17 cellular contexts compared by ENCODE assay signal in genomic region chr12:39617887-39618286, GRCh38. TPM values are rescaled to one million over a fixed set of nuclear protein-coding genes. Genes with fewer than 3 reads are reported as not detected.
DNase-seq lines count a peak whose midpoint lies in the region; ATAC-seq and TF ChIP-seq lines count a peak whose summit lies in the region.
"Had no signal": no experiment of that assay in that cellular context is flagged by ENCODE, and none has a peak within 500 bp of the region (broad histone marks: within the 10 kb centered on the region; RNA-seq: fewer than 3 reads in every experiment).

No MANE protein-coding gene starts in this region.

- no peak overlapping the region for H3K9ac ChIP-seq in stomach smooth muscle (ENCODE audit: low read length in 2 of 2)

- H3K27me3 Mint-ChIP-seq in activated T-cell treated with anti-CD3 and anti-CD28 coated beads, Interleukin-2, amount 50 U/mL, for 24 hours = no peaks in the 10 kb centered on the region
- H3K27me3 Mint-ChIP-seq in activated T-cell treated with anti-CD3 and anti-CD28 coated beads, Interleukin-2, amount 50 U/mL, for 4 hours (ENCODE audit: low read depth) = no peaks in the 10 kb centered on the region

- no peak for ATAC-seq in activated T-cell treated with anti-CD3 and anti-CD28 coated beads, Interleukin-2, amount 50 U/mL, for 4 hours
- peak; percentile 18 for ATAC-seq in HG02885 (IDR thresholded peaks at IDR 0.05; ENCODE audit: poor library complexity, unreplicated experiment)
- ATAC-seq in upper lobe of left lung (ENCODE audit: low FRiP score in 2 of 2) = no peak
- no peak for ATAC-seq in GM19452 (IDR thresholded peaks at IDR 0.05; ENCODE audit: unreplicated experiment)
- ATAC-seq: A549 had no signal

- no peaks in the 10 kb centered on the region for H3K9me3 Mint-ChIP-seq in activated T-cell treated with anti-CD3 and anti-CD28 coated beads, Interleukin-2, amount 50 U/mL, for 24 hours
- no peaks in the 10 kb centered on the region for H3K9me3 Mint-ChIP-seq in activated T-cell treated with anti-CD3 and anti-CD28 coated beads, Interleukin-2, amount 50 U/mL, for 4 hours

- no peak for TF ChIP-seq CTCF in upper lobe of left lung (IDR thresholded peaks at IDR 0.05)

- no peak for TF ChIP-seq EP300 in upper lobe of left lung (IDR thresholded peaks at IDR 0.05)

- no peak for DNase-seq in activated T-cell treated with anti-CD3 and anti-CD28 coated beads, Interleukin-2, amount 50 U/mL, for 24 hours
- DNase-seq in activated T-cell treated with anti-CD3 and anti-CD28 coated beads, Interleukin-2, amount 50 U/mL, for 4 hours = no peak
- DNase-seq in OCI-M1 (lab: John Stamatoyannopoulos, UW) (peak; percentile 50), NCI-H1436 treated with DMSO at 0.1 percent for 48 hours (lab: John Stamatoyannopoulos, UW) (no peak), upper lobe of left lung (no peak)
- DNase-seq: activated CD4-positive, CD25-positive, alpha-beta regulatory T cell; activated T-cell treated with anti-CD3 and anti-CD28 coated beads, Interleukin-2, amount 50 U/mL, for 48 hours; DMS79; mesendoderm; NCI-H345; SHP77 had no signal

- no peaks in the 10 kb centered on the region for H3K36me3 ChIP-seq in stomach smooth muscle (ENCODE audit: control insufficient read depth in 2 of 2, insufficient read depth in 2 of 2, low read length in 2 of 2)
- no peaks in the 10 kb centered on the region for H3K36me3 ChIP-seq in upper lobe of left lung

- H3K4me1 ChIP-seq in stomach smooth muscle (ENCODE audit: control insufficient read depth, insufficient read depth, low read length) = peaks cover 12% of the 10 kb centered on the region
- peaks cover 2 to 19% (median 5%) of the 10 kb centered on the region in 4 donors for H3K4me1 ChIP-seq in upper lobe of left lung
- H3K4me1 ChIP-seq: A549 had no signal

- H3K27ac Mint-ChIP-seq in activated T-cell treated with anti-CD3 and anti-CD28 coated beads, Interleukin-2, amount 50 U/mL, for 24 hours = peak overlapping the region; percentile 83

- H3K27me3 ChIP-seq in stomach smooth muscle (ENCODE audit: control insufficient read depth in 1 of 2, insufficient read depth in 2 of 2, low read length in 2 of 2) (no peaks in the 10 kb centered on the region), upper lobe of left lung (no peaks in the 10 kb centered on the region)

- peak overlapping the region; percentile 35 to 85 for H3K4me3 ChIP-seq in stomach smooth muscle (ENCODE audit: low read length in 2 of 2)
- H3K4me3 ChIP-seq in upper lobe of left lung = no peak overlapping the region
- H3K4me3 ChIP-seq: A549 had no signal

- peaks cover 68% of the 10 kb centered on the region for H3K4me1 Mint-ChIP-seq in activated T-cell treated with anti-CD3 and anti-CD28 coated beads, Interleukin-2, amount 50 U/mL, for 24 hours (ENCODE audit: low read depth)
- peaks cover 59% of the 10 kb centered on the region for H3K4me1 Mint-ChIP-seq in activated T-cell treated with anti-CD3 and anti-CD28 coated beads, Interleukin-2, amount 50 U/mL, for 4 hours (ENCODE audit: low read depth)

- H3K36me3 Mint-ChIP-seq in activated T-cell treated with anti-CD3 and anti-CD28 coated beads, Interleukin-2, amount 50 U/mL, for 24 hours (ENCODE audit: low read depth) = peaks cover 7% of the 10 kb centered on the region
- peaks cover 5% of the 10 kb centered on the region for H3K36me3 Mint-ChIP-seq in activated T-cell treated with anti-CD3 and anti-CD28 coated beads, Interleukin-2, amount 50 U/mL, for 4 hours (ENCODE audit: insufficient read depth)

- TF ChIP-seq POLR2A in upper lobe of left lung (IDR thresholded peaks at IDR 0.05) = no peak

- no peak overlapping the region for H3K27ac ChIP-seq in stomach smooth muscle (ENCODE audit: low read length)
- no peak overlapping the region for H3K27ac ChIP-seq in upper lobe of left lung
- H3K27ac ChIP-seq: A549 had no signal

- H3K9me3 ChIP-seq in stomach smooth muscle (ENCODE audit: control insufficient read depth in 2 of 2, low read length in 2 of 2) (no peaks in the 10 kb centered on the region), upper lobe of left lung (no peaks in the 10 kb centered on the region)
- H3K9me3 ChIP-seq: A549 had no signal

- H3K4me3 Mint-ChIP-seq in activated T-cell treated with anti-CD3 and anti-CD28 coated beads, Interleukin-2, amount 50 U/mL, for 24 hours = no peak overlapping the region
- no peak overlapping the region for H3K4me3 Mint-ChIP-seq in activated T-cell treated with anti-CD3 and anti-CD28 coated beads, Interleukin-2, amount 50 U/mL, for 4 hours

- WGBS in upper lobe of left lung, 2 donors = 76% methylated on average over 1 of the region's 1 CpG

RNA-seq across cellular contexts. Expression of gene ABCD2, which starts 1.7 kb away (rescaled TPM):
- under 1 TPM; 0.69 to 0.89 (median 0.79) TPM for total RNA-seq in activated T-cell treated with anti-CD3 and anti-CD28 coated beads, Interleukin-2, amount 50 U/mL, for 4 hours
- 1 to 10 TPM in 2 of 6 donors, under 1 TPM in 3, not detected in 1; 0.20 to 2.2 (median 0.47) TPM for total RNA-seq in upper lobe of left lung
- total RNA-seq: endothelial cell of umbilical vein, pulmonary artery endothelial cell had no signal

Comparison
In these comparisons a context has a peak if more than half of its experiments do, and no peak if none do; other contexts are left out.
1. H3K4me3 ChIP-seq: peak in stomach smooth muscle (2 of 2); none in upper lobe of left lung (0 of 4).